In genomic region chr5:154228696-154229095, GRCh38 we compare ENCODE assay signal across 12 cellular contexts. TPM values are rescaled to one million over a fixed set of nuclear protein-coding genes. Genes with fewer than 3 reads are reported as not detected.
A peak's percentile ranks its signal among the peaks of the same experiment; 100 is the strongest.
DNase-seq lines count a peak whose midpoint lies in the region; ATAC-seq and TF ChIP-seq lines count a peak whose summit lies in the region.
"Had no signal": no experiment of that assay in that cellular context is flagged by ENCODE, and none has a peak within 500 bp of the region (broad histone marks: within the 10 kb centered on the region; RNA-seq: fewer than 3 reads in every experiment).

No MANE protein-coding gene starts in this region.

- H3K9me3 Mint-ChIP-seq in endothelial cell (ENCODE audit: unreplicated experiment), result no peaks in the 10 kb centered on the region

- H3K4me3 ChIP-seq in HAP-1, result no peak overlapping the region
- H3K4me3 ChIP-seq: BLaER1 treated with 17β-estradiol and CSF1 and Interleukin-3, amounts not matched to agents 10 nM and 100 nM had no signal

- no peak overlapping the region for H3K4me3 Mint-ChIP-seq in endothelial cell (ENCODE audit: unreplicated experiment)
- H3K4me3 Mint-ChIP-seq: H9 had no signal

- peaks cover 12% of the 10 kb centered on the region for H3K36me3 Mint-ChIP-seq in endothelial cell (ENCODE audit: low read depth, unreplicated experiment)

- ATAC-seq in GM19023 (IDR thresholded peaks at IDR 0.05; ENCODE audit: unreplicated experiment), result peak; percentile 88
- peak; percentile 94 for ATAC-seq in HG02678 (IDR thresholded peaks at IDR 0.05; ENCODE audit: unreplicated experiment)
- peak; percentile 94 for ATAC-seq in HG03565 (IDR thresholded peaks at IDR 0.05; ENCODE audit: unreplicated experiment)

- no peaks in the 10 kb centered on the region for H3K27me3 ChIP-seq in HAP-1 (ENCODE audit: low read depth)
- H3K27me3 ChIP-seq: BLaER1 treated with 17β-estradiol and CSF1 and Interleukin-3, amounts not matched to agents 10 nM and 100 nM had no signal

- peak; percentile 29 for DNase-seq in CD1c-positive myeloid dendritic cell (ENCODE audit: extremely low spot score)
- DNase-seq in NCI-H526 treated with DMSO at 0.1 percent for 48 hours (lab: John Stamatoyannopoulos, UW), result no peak
- no peak for DNase-seq in AG08396 (ENCODE audit: low spot score)
- DNase-seq in endothelial cell (ENCODE audit: low spot score), result no peak
- DNase-seq in HAP-1 (ENCODE audit: low spot score in 2 of 2), result no peak
- DNase-seq: H9, NCI-H1694, SW 1271 had no signal

- no peaks in the 10 kb centered on the region for H3K9me3 ChIP-seq in HAP-1

- no peak overlapping the region for H3K27ac Mint-ChIP-seq in endothelial cell (ENCODE audit: unreplicated experiment)
- H3K27ac Mint-ChIP-seq: H9 had no signal

- no peaks in the 10 kb centered on the region for H3K4me1 ChIP-seq in HAP-1

- no peak for TF ChIP-seq CTCF in endothelial cell (IDR thresholded peaks at IDR 0.05; ENCODE audit: unreplicated experiment)

- no peaks in the 10 kb centered on the region for H3K4me1 Mint-ChIP-seq in endothelial cell (ENCODE audit: unreplicated experiment)
- H3K4me1 Mint-ChIP-seq: H9 had no signal

- no peaks in the 10 kb centered on the region for H3K36me3 ChIP-seq in HAP-1 (replicated peaks)

- no peaks in the 10 kb centered on the region for H3K27me3 Mint-ChIP-seq in endothelial cell (ENCODE audit: unreplicated experiment)

- in situ Hi-C loops in HAP-1 (cut with MboI; ENCODE audit: low sequenced_read_pairs), result no loop called here

RNA-seq across cellular contexts. Expression of gene GALNT10, which starts 38.2 kb away (rescaled TPM):
- total RNA-seq in endothelial cell (ENCODE audit: unreplicated experiment), result 22.5 TPM
